In genomic region chr1:37323486-37324377, GRCh38 we compare ENCODE assay signal across 8 cellular contexts.
A peak's percentile ranks its signal among the peaks of the same experiment; 100 is the strongest.
DNase-seq lines count a peak whose midpoint lies in the region; ATAC-seq and TF ChIP-seq lines count a peak whose summit lies in the region.

No MANE protein-coding gene starts in this region.

- H3K27ac ChIP-seq in AG04450 (ENCODE audit: low read depth, low read length) (no peak overlapping the region), colonic mucosa (no peak overlapping the region), psoas muscle (no peak overlapping the region)

- DNase-seq in AG04450 (ENCODE audit: low read depth, low spot score) (no peak), ELR (ENCODE audit: low read depth) (peak; percentile 30), NCI-H82 treated with DMSO at 0.1 percent for 48 hours (lab: John Stamatoyannopoulos, UW; ENCODE audit: unreplicated experiment) (peak; percentile 94), colonic mucosa (peak; percentile 29), psoas muscle (no peak), posterior cingulate gyrus (no peak), superior temporal gyrus (ENCODE audit: extremely low spot score) (no peak)

- H3K27me3 ChIP-seq in AG04450 (ENCODE audit: control insufficient read depth, insufficient read depth, low read length) (peaks cover 4% of the 10 kb centered on the region), colonic mucosa (peaks cover 2% of the 10 kb centered on the region), psoas muscle (ENCODE audit: insufficient read depth in 3 of 3, low read length in 2 of 3) (peaks cover 0 to 49% (median 12%) of the 10 kb centered on the region in 3 donors)

- H3K36me3 ChIP-seq in colonic mucosa (no peaks in the 10 kb centered on the region), psoas muscle (ENCODE audit: insufficient read depth in 1 of 2, low read depth in 1 of 2) (no peaks in the 10 kb centered on the region)

- H3K9ac ChIP-seq in colonic mucosa (ENCODE audit: low read depth in 2 of 2, low read length in 2 of 2): no peak overlapping the region

- WGBS in psoas muscle, 3 donors: 31 to 38% (median 34%) methylated on average over 18 to 19 of the region's 19 CpGs

- ATAC-seq in psoas muscle (no peak), HG02840 (IDR thresholded peaks at IDR 0.05; ENCODE audit: low FRiP score, unreplicated experiment) (no peak)

- intact Hi-C loops in colonic mucosa (cut with DNase I) (loop anchor here (5.0 kb wide), 1 partner anchor 616 kb away; no protein-coding TSS in a partner anchor), psoas muscle (cut with DNase I) (no loop called here), posterior cingulate gyrus (cut with DNase I) (loop anchor here (2.0 to 10.0 kb wide), 2 partner anchors 15 to 169 kb away; no protein-coding TSS in a partner anchor)

- CTCF ChIA-PET in AG04450 (lab: Charles Lee): interaction anchor here (0.6 to 1.9 kb wide), 4 partner anchors 18 to 808 kb away, joined by 3 to 7 read pairs (median 4); no protein-coding TSS in a partner anchor

- H3K4me1 ChIP-seq in colonic mucosa: no peaks in the 10 kb centered on the region
- H3K4me1 ChIP-seq in psoas muscle: no peaks in the 10 kb centered on the region

- peaks cover 6% of the 10 kb centered on the region for H3K9me3 ChIP-seq in AG04450 (ENCODE audit: control insufficient read depth, insufficient read depth, low read length)
- no peaks in the 10 kb centered on the region for H3K9me3 ChIP-seq in colonic mucosa
- peaks cover 5% of the 10 kb centered on the region for H3K9me3 ChIP-seq in psoas muscle

- H3K4me3 ChIP-seq in AG04450 (ENCODE audit: low read depth, low read length) (no peak overlapping the region), colonic mucosa (no peak overlapping the region), psoas muscle (no peak overlapping the region)

- peak; percentile 69 for TF ChIP-seq CTCF in AG04450 (IDR thresholded peaks at IDR 0.05; ENCODE audit: low read depth, low read length)
- TF ChIP-seq CTCF in colonic mucosa (IDR thresholded peaks at IDR 0.05): peak; percentile 55
- peak; percentile 42 for TF ChIP-seq CTCF in psoas muscle (IDR thresholded peaks at IDR 0.05)

- POLR2A ChIA-PET in AG04450 (lab: Yijun Ruan, JAX): no interaction called here

Comparison
In these comparisons a context has a peak if more than half of its experiments do, and no peak if none do; other contexts are left out.
1. DNase-seq: peak in ELR (single experiment), NCI-H82 treated with DMSO at 0.1 percent for 48 hours (single experiment) and colonic mucosa (single experiment); none in AG04450 (single experiment), psoas muscle (0 of 2), posterior cingulate gyrus (0 of 10) and superior temporal gyrus (single experiment).
2. intact Hi-C loops: an anchor here in colonic mucosa (5.0 kb wide) and posterior cingulate gyrus (2.0 to 10.0 kb wide); none called in psoas muscle.
3. Peak in every context shown above with its lines, with median percentiles within 50 percentile points of each other: CTCF ChIP-seq.